24 cellular contexts compared by ENCODE assay signal in genomic region chr13:92938481-92939020, GRCh38.
"Had no signal": no experiment of that assay in that cellular context is flagged by ENCODE, and none has a peak within 500 bp of the region (broad histone marks: within the 10 kb centered on the region; RNA-seq: fewer than 3 reads in every experiment).

No MANE protein-coding gene starts in this region.

- H3K4me1 ChIP-seq: colonic mucosa, esophagus squamous epithelium, gastroesophageal sphincter, pancreas, prostate gland, spleen, upper lobe of left lung, uterus had no signal

- DNase-seq: colonic mucosa; dermis blood vessel endothelial cell; esophagus squamous epithelium; foreskin fibroblast; glutamatergic neuron; kidney; left cardiac atrium; left ventricle myocardium superior; mesenchymal stem cell; naive thymus-derived CD4-positive, alpha-beta T cell; occipital lobe; pancreas; spleen; stimulated activated CD4-positive, alpha-beta T cell treated with anti-CD3 and anti-CD28 coated beads, Interleukin-15, amount 100 ng/mL, for 24 hours; stimulated activated CD4-positive, alpha-beta T cell treated with anti-CD3 and anti-CD28 coated beads, Interleukin-1b, Interleukin-23, amount 100 ng/mL, for 48 hours; stimulated activated CD4-positive, alpha-beta T cell treated with anti-CD3 and anti-CD28 coated beads, Interleukin-4, amount 100 ng/mL, for 24 hours; tibial artery; upper lobe of left lung; uterus had no signal

- H3K9me3 ChIP-seq: colonic mucosa, esophagus squamous epithelium, gastroesophageal sphincter, pancreas, prostate gland, spleen, tibial artery, upper lobe of left lung had no signal

- H3K27me3 ChIP-seq: colonic mucosa, esophagus squamous epithelium, gastroesophageal sphincter, pancreas, spleen, tibial artery, upper lobe of left lung, uterus had no signal

- ATAC-seq: gastroesophageal sphincter; left cardiac atrium; left ventricle myocardium superior; naive thymus-derived CD4-positive, alpha-beta T cell; pancreas; sciatic nerve; stimulated activated memory B cell treated with anti-CD40 and anti-IgM and Interleukin-4, amounts not matched to agents 10 μg/mL and 1 μg/mL and 100 μg/mL, for 72 hours had no signal

- FAIRE-seq: pancreas had no signal

- H3K36me3 ChIP-seq: colonic mucosa, esophagus squamous epithelium, gastroesophageal sphincter, pancreas, prostate gland, spleen, tibial artery, upper lobe of left lung, uterus had no signal

- H3K27ac ChIP-seq: colonic mucosa, esophagus squamous epithelium, gastroesophageal sphincter, pancreas, prostate gland, spleen, tibial artery, upper lobe of left lung, uterus had no signal

- H3K4me3 ChIP-seq: colonic mucosa, esophagus squamous epithelium, gastroesophageal sphincter, lung, pancreas, prostate gland, spleen, tibial artery, upper lobe of left lung, uterus had no signal
